15 cellular contexts compared by ENCODE assay signal in the genomic region with DNA sequence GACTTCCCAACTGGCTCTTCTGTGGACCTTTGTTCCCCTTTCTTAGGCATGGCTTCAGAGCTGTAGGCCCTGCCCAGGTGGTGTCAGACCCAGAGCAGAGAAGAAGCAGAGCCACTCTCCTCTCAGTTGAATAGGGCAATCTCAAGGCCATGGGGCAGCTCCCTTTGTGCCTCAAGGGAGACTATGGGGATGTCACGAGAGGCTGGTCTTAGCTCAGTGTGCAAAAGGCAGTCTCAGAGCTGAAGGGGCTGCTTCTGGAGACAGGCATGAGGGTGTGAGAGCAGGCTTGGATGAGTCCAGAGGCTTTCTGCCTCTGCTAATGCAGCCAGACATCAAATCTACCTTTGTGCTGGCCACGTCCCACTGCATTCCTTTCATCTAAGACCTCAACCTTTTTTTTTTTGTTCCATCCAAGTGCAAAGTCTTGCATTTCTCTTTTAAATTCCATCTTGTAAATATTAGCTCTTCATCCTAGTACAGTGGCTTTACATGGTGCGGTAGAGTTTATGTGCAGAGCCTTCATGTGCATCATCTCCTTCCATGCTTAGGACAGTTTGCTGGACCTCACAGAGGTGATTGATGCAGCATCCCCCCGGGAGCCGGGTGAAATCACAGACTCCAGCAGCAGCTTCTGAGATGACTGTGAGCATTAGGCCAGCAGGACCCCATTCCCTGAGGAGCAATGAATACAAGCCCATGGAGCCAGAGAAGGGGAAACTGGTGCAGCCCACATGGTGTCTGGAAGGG. TPM values are rescaled to one million over a fixed set of nuclear protein-coding genes. Genes with fewer than 3 reads are reported as not detected.
DNase-seq lines count a peak whose midpoint lies in the region; ATAC-seq and TF ChIP-seq lines count a peak whose summit lies in the region.
"Had no signal": no experiment of that assay in that cellular context is flagged by ENCODE, and none has a peak within 500 bp of the region (broad histone marks: within the 10 kb centered on the region; RNA-seq: fewer than 3 reads in every experiment).

No MANE protein-coding gene starts in this region.

- intact Hi-C loops in heart left ventricle (cut with DNase I) (loop anchor here (2.0 to 10.0 kb wide), 10 partner anchors 34 to 454 kb away; partner anchors contain the start of gene FCHSD2 (in 6 of the 10)), left ventricle myocardium superior (cut with micrococcal nuclease) (loop anchor here (5.0 to 10.0 kb wide), 2 partner anchors 252 to 344 kb away; no protein-coding TSS in a partner anchor), tibial artery (cut with DNase I; ENCODE audit: low total_unique reads) (loop anchor here (5.0 kb wide), 1 partner anchor 449 kb away; no protein-coding TSS in a partner anchor)

- no peak for TF ChIP-seq POLR2A in heart left ventricle (IDR thresholded peaks at IDR 0.05)

- H3K4me1 ChIP-seq in heart left ventricle, result peaks cover 16 to 87% (median 55%) of the 10 kb centered on the region in 12 donors
- peaks cover 8 to 21% of the 10 kb centered on the region in 2 donors for H3K4me1 ChIP-seq in lung (ENCODE audit: control insufficient read depth in 2 of 2, insufficient read depth in 2 of 2, low read length in 2 of 2)
- H3K4me1 ChIP-seq in tibial artery, result peaks cover 0 to 61% (median 42%) of the 10 kb centered on the region in 4 donors

- H3K36me3 ChIP-seq in heart left ventricle (no peaks in the 10 kb centered on the region), lung (ENCODE audit: control insufficient read depth in 2 of 2, insufficient read depth in 2 of 2, low read length in 2 of 2) (no peaks in the 10 kb centered on the region), tibial artery (no peaks in the 10 kb centered on the region)
- H3K36me3 ChIP-seq: uterus had no signal

- peak overlapping the region; percentile 17 to 65 for H3K27ac Mint-ChIP-seq in T-cell
- H3K27ac Mint-ChIP-seq in activated T-cell treated with anti-CD3 and anti-CD28 coated beads, Interleukin-2, amount 50 U/mL, for 72 hours, result no peak overlapping the region
- H3K27ac Mint-ChIP-seq: activated naive CD8-positive, alpha-beta T cell had no signal

- TF ChIP-seq CTCF in heart left ventricle (IDR thresholded peaks at IDR 0.05), result no peak
- TF ChIP-seq CTCF in lung (IDR thresholded peaks at IDR 0.05; ENCODE audit: control extremely low read depth, extremely low read depth), result no peak
- no peak for TF ChIP-seq CTCF in tibial artery (IDR thresholded peaks at IDR 0.05)

- H3K9me3 Mint-ChIP-seq in T-cell, result no peaks in the 10 kb centered on the region
- H3K9me3 Mint-ChIP-seq in activated T-cell treated with anti-CD3 and anti-CD28 coated beads, Interleukin-2, amount 50 U/mL, for 72 hours, result no peaks in the 10 kb centered on the region

- DNase-seq in heart left ventricle (no peak), left ventricle myocardium superior (no peak), T-cell (no peak), lung (ENCODE audit: low spot score) (no peak), tibial artery (no peak)
- DNase-seq in activated T-cell treated with anti-CD3 and anti-CD28 coated beads, Interleukin-2, amount 50 U/mL, for 72 hours, result no peak
- DNase-seq: activated CD8-positive, alpha-beta memory T cell treated with anti-CD3 and anti-CD28 coated beads for 24 hours; DMS153; mesendoderm; NCI-H1105; T-helper 9 cell; uterus had no signal

- POLR2A ChIA-PET in T-cell (lab: Charles Lee), result no interaction called here

- H3K27ac ChIP-seq in heart left ventricle (peak overlapping the region; percentile 70 to 95 (median 83)), lung (ENCODE audit: low read depth in 1 of 2, low read length in 1 of 2) (peak overlapping the region; percentile 58 to 77), tibial artery (peak overlapping the region; percentile 72 to 82)

- H3K27me3 Mint-ChIP-seq in T-cell, result peaks cover 0 to 3% of the 10 kb centered on the region in 2 donors
- no peaks in the 10 kb centered on the region for H3K27me3 Mint-ChIP-seq in activated T-cell treated with anti-CD3 and anti-CD28 coated beads, Interleukin-2, amount 50 U/mL, for 72 hours (ENCODE audit: low read depth)
- H3K27me3 Mint-ChIP-seq: activated naive CD8-positive, alpha-beta T cell had no signal

- no peaks in the 10 kb centered on the region for H3K36me3 Mint-ChIP-seq in T-cell
- no peaks in the 10 kb centered on the region for H3K36me3 Mint-ChIP-seq in activated T-cell treated with anti-CD3 and anti-CD28 coated beads, Interleukin-2, amount 50 U/mL, for 72 hours (ENCODE audit: insufficient read depth in 2 of 2)
- H3K36me3 Mint-ChIP-seq: activated naive CD8-positive, alpha-beta T cell had no signal

- ATAC-seq in heart left ventricle (no peak), left ventricle myocardium superior (no peak), T-cell (replicated peaks in 1 of 4) (no peak), lung (ENCODE audit: insufficient read depth, low FRiP score) (no peak), HG03469 (IDR thresholded peaks at IDR 0.05; ENCODE audit: unreplicated experiment) (no peak), HG02588 (IDR thresholded peaks at IDR 0.05; ENCODE audit: unreplicated experiment) (no peak)
- ATAC-seq in activated T-cell treated with anti-CD3 and anti-CD28 coated beads, Interleukin-2, amount 50 U/mL, for 72 hours (replicated peaks in 1 of 2), result no peak

- 79 to 83% (median 81%) methylated on average over 4 to 5 of the region's 5 CpGs for WGBS in heart left ventricle, 4 donors
- 89 to 95% methylated on average over 5 of the region's 5 CpGs for WGBS in lung, 2 donors

- H3K4me3 ChIP-seq in heart left ventricle, result no peak overlapping the region
- no peak overlapping the region for H3K4me3 ChIP-seq in lung
- no peak overlapping the region for H3K4me3 ChIP-seq in tibial artery
- H3K4me3 ChIP-seq: uterus had no signal

- no peak overlapping the region for H3K4me3 Mint-ChIP-seq in T-cell
- no peak overlapping the region for H3K4me3 Mint-ChIP-seq in activated T-cell treated with anti-CD3 and anti-CD28 coated beads, Interleukin-2, amount 50 U/mL, for 72 hours
- H3K4me3 Mint-ChIP-seq: activated naive CD8-positive, alpha-beta T cell had no signal

- CTCF ChIA-PET in T-cell (lab: Charles Lee), result interaction anchor here (0.5 to 3.2 kb wide), 6 partner anchors 19 to 451 kb away, joined by 3 to 24 read pairs (median 4); no protein-coding TSS in a partner anchor

- peaks cover 6 to 13% (median 12%) of the 10 kb centered on the region in 3 donors for H3K4me1 Mint-ChIP-seq in T-cell
- peaks cover 8% of the 10 kb centered on the region for H3K4me1 Mint-ChIP-seq in activated T-cell treated with anti-CD3 and anti-CD28 coated beads, Interleukin-2, amount 50 U/mL, for 72 hours (ENCODE audit: low read depth)

- no peaks in the 10 kb centered on the region for H3K9me3 ChIP-seq in heart left ventricle
- no peaks in the 10 kb centered on the region for H3K9me3 ChIP-seq in lung (ENCODE audit: control insufficient read depth in 2 of 2, insufficient read depth in 1 of 2, low read length in 1 of 2)
- H3K9me3 ChIP-seq in tibial artery, result no peaks in the 10 kb centered on the region
- H3K9me3 ChIP-seq: uterus had no signal

- H3K27me3 ChIP-seq in heart left ventricle (no peaks in the 10 kb centered on the region), lung (ENCODE audit: control insufficient read depth, insufficient read depth) (no peaks in the 10 kb centered on the region), tibial artery (no peaks in the 10 kb centered on the region)
- H3K27me3 ChIP-seq: uterus had no signal

RNA-seq across cellular contexts. Expression of gene FCHSD2, which starts 34.2 kb away (rescaled TPM):
- total RNA-seq in heart left ventricle (10 to 100 TPM; 15.3 to 61.1 (median 40.3) TPM), left ventricle myocardium superior (32.7 TPM), T-cell (10 to 100 TPM; 37.0 to 53.8 (median 46.3) TPM), lung (10 to 100 TPM; 41.0 to 41.6 TPM)
- polyA plus RNA-seq in heart left ventricle (10 to 100 TPM in 1 of 2 donors, 1 to 10 TPM in 1; 9.9 to 23.8 TPM), lung (10 to 100 TPM; 14.7 to 24.2 TPM)
- 10 to 100 TPM; 38.3 to 47.1 TPM for total RNA-seq in activated T-cell treated with anti-CD3 and anti-CD28 coated beads, Interleukin-2, amount 50 U/mL, for 72 hours

RNA-seq across cellular contexts. Expression of gene P2RY2, which starts 41.8 kb away (rescaled TPM):
- 10 to 100 TPM; 10.2 to 28.3 (median 14.7) TPM for total RNA-seq in heart left ventricle
- polyA plus RNA-seq in heart left ventricle, result 10 to 100 TPM in 1 of 2 donors, 1 to 10 TPM in 1; 8.5 to 20.0 TPM
- total RNA-seq in left ventricle myocardium superior, result 19.7 TPM
- total RNA-seq in T-cell, result under 1 TPM in 1 of 5 donors, not detected in 4; 0.12 TPM
- 10 to 100 TPM in 1 of 2 donors, 1 to 10 TPM in 1; 3.8 to 13.0 TPM for total RNA-seq in lung
- 1 to 10 TPM; 3.1 to 9.1 TPM for polyA plus RNA-seq in lung
- total RNA-seq in activated T-cell treated with anti-CD3 and anti-CD28 coated beads, Interleukin-2, amount 50 U/mL, for 72 hours, result not detected

Comparison
In these comparisons a context has a peak if more than half of its experiments do, and no peak if none do; other contexts are left out.
1. RNA of gene P2RY2, which starts 41.8 kb away (total RNA-seq): 19.7 TPM in left ventricle myocardium superior (single experiment), 10.2 to 28.3 TPM in heart left ventricle and 3.8 to 13.0 TPM in lung; 0.12 TPM in T-cell and not detected in activated T-cell treated with anti-CD3 and anti-CD28 coated beads, Interleukin-2, amount 50 U/mL, for 72 hours; every median in the first group is over 4 times any median in the second.
2. Peak in every context shown above with its lines, with median percentiles within 50 percentile points of each other: H3K27ac ChIP-seq.